ENCODE assay signal across 11 cellular contexts in the genomic region with DNA sequence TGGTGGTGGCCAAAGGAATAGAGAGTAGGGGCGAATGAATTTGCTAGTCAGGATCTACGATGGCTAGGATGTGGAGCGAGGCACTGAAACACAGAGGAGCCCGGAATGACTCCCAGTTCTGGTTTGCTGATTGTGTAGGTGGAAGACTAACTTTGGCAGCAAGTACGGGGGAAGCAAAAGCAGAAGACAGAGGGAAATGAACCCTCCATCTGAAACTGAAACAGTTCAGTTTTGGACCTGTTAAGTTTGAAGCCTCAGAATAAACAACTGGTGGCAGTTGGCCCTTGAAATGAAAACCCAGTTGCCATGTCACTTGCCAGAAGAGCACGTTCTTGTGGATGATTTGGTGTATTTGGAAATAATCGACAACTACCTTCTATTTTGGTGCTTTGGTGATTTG. TPM values are rescaled to one million over a fixed set of nuclear protein-coding genes. Genes with fewer than 3 reads are reported as not detected.
DNase-seq lines count a peak whose midpoint lies in the region; ATAC-seq and TF ChIP-seq lines count a peak whose summit lies in the region.
"Had no signal": no experiment of that assay in that cellular context is flagged by ENCODE, and none has a peak within 500 bp of the region (broad histone marks: within the 10 kb centered on the region; RNA-seq: fewer than 3 reads in every experiment).

No MANE protein-coding gene starts in this region.

- CTCF ChIA-PET in activated naive CD4-positive, alpha-beta T cell treated with anti-CD3 and anti-CD28 coated beads, Interleukin-2, amount 10 ng/mL, durations not matched to agents 7 days and 5 days (lab: Charles Lee): no interaction called here

- H3K4me3 ChIP-seq in upper lobe of right lung (no peak overlapping the region), dorsolateral prefrontal cortex (no peak overlapping the region)

- no peak for DNase-seq in upper lobe of right lung
- no peak for DNase-seq in activated naive CD4-positive, alpha-beta T cell treated with anti-CD3 and anti-CD28 coated beads, Interleukin-2, amount 10 ng/mL, durations not matched to agents 7 days and 5 days
- no peak for DNase-seq in activated CD4-positive, CD25-positive, alpha-beta regulatory T cell treated with anti-CD3 and anti-CD28 coated beads, Interleukin-2, amount 50 U/mL, for 72 hours
- no peak for DNase-seq in dorsolateral prefrontal cortex
- DNase-seq: activated T-cell treated with anti-CD3 and anti-CD28 coated beads, Interleukin-2, amount 50 U/mL, for 48 hours; H9; occipital lobe; T1000 had no signal

- no peaks in the 10 kb centered on the region for H3K36me3 ChIP-seq in upper lobe of right lung

- H3K4me3 Mint-ChIP-seq in activated naive CD4-positive, alpha-beta T cell treated with anti-CD3 and anti-CD28 coated beads, Interleukin-2, amount 10 ng/mL, durations not matched to agents 7 days and 5 days: no peak overlapping the region
- H3K4me3 Mint-ChIP-seq: H9 had no signal

- H3K4me1 ChIP-seq in upper lobe of right lung: no peaks in the 10 kb centered on the region

- intact Hi-C loops in upper lobe of right lung (cut with DNase I) (no loop called here), dorsolateral prefrontal cortex (cut with DNase I) (no loop called here)

- H3K27ac Mint-ChIP-seq in activated naive CD4-positive, alpha-beta T cell treated with anti-CD3 and anti-CD28 coated beads, Interleukin-2, amount 10 ng/mL, durations not matched to agents 7 days and 5 days: no peak overlapping the region
- H3K27ac Mint-ChIP-seq: H9 had no signal

- ATAC-seq in GM19023 (IDR thresholded peaks at IDR 0.05; ENCODE audit: unreplicated experiment) (peak; percentile 86), GM21737 (IDR thresholded peaks at IDR 0.05; ENCODE audit: unreplicated experiment) (peak; percentile 64), HG03280 (IDR thresholded peaks at IDR 0.05; ENCODE audit: unreplicated experiment) (peak; percentile 71), upper lobe of right lung (peak; percentile 74)

- no peak for TF ChIP-seq CTCF in upper lobe of right lung (IDR thresholded peaks at IDR 0.05)
- no peak for TF ChIP-seq CTCF in dorsolateral prefrontal cortex (IDR thresholded peaks at IDR 0.05 in 54 of 56, conservative IDR thresholded peaks at IDR 0.05 in 2 of 56; ENCODE audit: low read depth in 1 of 56, partially characterized antibody in 56 of 56)

- H3K27me3 ChIP-seq in upper lobe of right lung (no peaks in the 10 kb centered on the region), dorsolateral prefrontal cortex (no peaks in the 10 kb centered on the region)

- H3K27me3 Mint-ChIP-seq in activated naive CD4-positive, alpha-beta T cell treated with anti-CD3 and anti-CD28 coated beads, Interleukin-2, amount 10 ng/mL, durations not matched to agents 7 days and 5 days: peaks cover 4% of the 10 kb centered on the region

- peaks cover 20% of the 10 kb centered on the region for H3K4me1 Mint-ChIP-seq in activated naive CD4-positive, alpha-beta T cell treated with anti-CD3 and anti-CD28 coated beads, Interleukin-2, amount 10 ng/mL, durations not matched to agents 7 days and 5 days
- H3K4me1 Mint-ChIP-seq: H9 had no signal

- no peaks in the 10 kb centered on the region for H3K9me3 Mint-ChIP-seq in activated naive CD4-positive, alpha-beta T cell treated with anti-CD3 and anti-CD28 coated beads, Interleukin-2, amount 10 ng/mL, durations not matched to agents 7 days and 5 days
- H3K9me3 Mint-ChIP-seq: H9 had no signal

- no peaks in the 10 kb centered on the region for H3K9me3 ChIP-seq in upper lobe of right lung

- no peak overlapping the region for H3K27ac ChIP-seq in upper lobe of right lung
- H3K27ac ChIP-seq in dorsolateral prefrontal cortex: peak overlapping the region in 1 of 59 donors; percentile 11

- no peaks in the 10 kb centered on the region for H3K36me3 Mint-ChIP-seq in activated naive CD4-positive, alpha-beta T cell treated with anti-CD3 and anti-CD28 coated beads, Interleukin-2, amount 10 ng/mL, durations not matched to agents 7 days and 5 days

RNA-seq across cellular contexts. Expression of a gene that starts 15.4 kb away (rescaled TPM):
- total RNA-seq in upper lobe of right lung (48.9 TPM), dorsolateral prefrontal cortex (10 to 100 TPM; 15.6 to 39.1 (median 29.7) TPM)
